In the genomic region with DNA sequence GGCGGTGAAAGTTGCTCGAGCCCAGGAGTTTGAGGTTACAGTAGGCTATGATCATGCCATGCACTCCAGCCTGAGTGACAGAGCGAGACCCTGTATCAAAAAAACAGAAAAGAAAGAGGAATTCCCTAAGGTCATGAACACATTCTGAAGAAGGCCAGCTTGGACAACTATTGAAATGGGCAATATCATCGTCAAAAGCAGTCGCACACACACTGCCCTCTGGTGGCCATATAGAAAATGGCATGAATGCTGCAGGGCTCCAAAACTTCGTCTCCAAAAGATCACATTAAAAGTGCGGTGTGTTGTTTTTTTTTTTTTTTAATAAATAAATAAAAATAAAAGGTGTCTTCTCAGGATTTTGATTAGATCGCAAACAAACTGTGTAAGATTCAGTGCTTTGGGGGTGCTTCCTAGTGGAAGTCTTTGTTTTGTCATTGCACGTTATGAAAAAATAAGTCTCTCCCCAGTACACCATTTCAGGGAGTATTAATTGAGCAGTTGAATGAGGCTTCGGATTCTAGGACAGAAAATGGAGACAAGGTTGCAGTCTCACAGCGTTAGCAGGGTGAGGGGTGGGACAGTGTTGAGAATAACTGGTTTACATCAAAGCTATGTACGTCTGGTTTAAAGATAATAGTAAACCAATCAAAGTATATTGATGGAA, we compare ENCODE assay signal across 8 cellular contexts.
A peak's percentile ranks its signal among the peaks of the same experiment; 100 is the strongest.
DNase-seq lines count a peak whose midpoint lies in the region; ATAC-seq and TF ChIP-seq lines count a peak whose summit lies in the region.
"Had no signal": no experiment of that assay in that cellular context is flagged by ENCODE, and none has a peak within 500 bp of the region (broad histone marks: within the 10 kb centered on the region; RNA-seq: fewer than 3 reads in every experiment).

No MANE protein-coding gene starts in this region.

- TF ChIP-seq POLR2A in right lobe of liver (IDR thresholded peaks at IDR 0.05), result no peak

- H3K27me3 Mint-ChIP-seq in T-helper 2 cell treated with Interferon-gamma antibody and Interleukin-4, amounts not matched to agents 5 μg/mL and 100 μg/mL, for 36 hours (ENCODE audit: low read depth), result peaks cover 13% of the 10 kb centered on the region

- H2AFZ ChIP-seq in DND-41 (ENCODE audit: low read depth, low read length), result no peak overlapping the region

- ATAC-seq in DND-41 (ENCODE audit: insufficient read depth, low read depth), result no peak
- ATAC-seq in right lobe of liver, result peak; percentile 39 to 50 (median 43)
- ATAC-seq in HG02798 (IDR thresholded peaks at IDR 0.05; ENCODE audit: poor library complexity, unreplicated experiment), result no peak
- ATAC-seq in GM21360 (IDR thresholded peaks at IDR 0.05; ENCODE audit: unreplicated experiment), result no peak
- ATAC-seq: naive thymus-derived CD8-positive, alpha-beta T cell had no signal

- H3K36me3 ChIP-seq in DND-41 (ENCODE audit: insufficient read depth, low read length) (no peaks in the 10 kb centered on the region), WERI-Rb-1 (no peaks in the 10 kb centered on the region), right lobe of liver (no peaks in the 10 kb centered on the region)

- H3K4me3 ChIP-seq in DND-41 (ENCODE audit: low read depth in 1 of 2, low read length in 2 of 2) (no peak overlapping the region), WERI-Rb-1 (ENCODE audit: low read depth, low read length) (no peak overlapping the region), right lobe of liver (no peak overlapping the region)

- H3K9me3 Mint-ChIP-seq in T-helper 2 cell treated with Interferon-gamma antibody and Interleukin-4, amounts not matched to agents 5 μg/mL and 100 μg/mL, for 36 hours, result no peaks in the 10 kb centered on the region

- H3K4me1 Mint-ChIP-seq in T-helper 2 cell treated with Interferon-gamma antibody and Interleukin-4, amounts not matched to agents 5 μg/mL and 100 μg/mL, for 36 hours (ENCODE audit: low read depth), result no peaks in the 10 kb centered on the region

- H3K27ac Mint-ChIP-seq in T-helper 2 cell treated with Interferon-gamma antibody and Interleukin-4, amounts not matched to agents 5 μg/mL and 100 μg/mL, for 36 hours, result no peak overlapping the region
- H3K27ac Mint-ChIP-seq: naive thymus-derived CD8-positive, alpha-beta T cell had no signal

- no peaks in the 10 kb centered on the region for H3K36me3 Mint-ChIP-seq in T-helper 2 cell treated with Interferon-gamma antibody and Interleukin-4, amounts not matched to agents 5 μg/mL and 100 μg/mL, for 36 hours (ENCODE audit: low read depth)
- H3K36me3 Mint-ChIP-seq: naive thymus-derived CD8-positive, alpha-beta T cell had no signal

- H3K4me2 ChIP-seq in DND-41 (ENCODE audit: insufficient read depth, low read length), result no peak overlapping the region

- WGBS in right lobe of liver (ENCODE audit: insufficient coverage, low coverage, low lambda C conversion rate, missing lambda C conversion rate), result 56% methylated on average over 12 of the region's 12 CpGs

- H4K20me1 ChIP-seq in DND-41 (ENCODE audit: insufficient read depth, low read length), result no peaks in the 10 kb centered on the region

- H3K79me2 ChIP-seq in DND-41 (ENCODE audit: insufficient read depth, low read length), result no peaks in the 10 kb centered on the region

- intact Hi-C loops in right lobe of liver (cut with DNase I), result no loop called here

- peak; percentile 8 for DNase-seq in DND-41
- DNase-seq in HCEC 1CT, result peak; percentile 16
- DNase-seq in WERI-Rb-1, result peak; percentile 50
- no peak for DNase-seq in right lobe of liver
- no peak for DNase-seq in T-helper 2 cell treated with Interferon-gamma antibody and Interleukin-4, amounts not matched to agents 5 μg/mL and 100 μg/mL, for 36 hours (ENCODE audit: low spot score)

- H3K27ac ChIP-seq in DND-41 (ENCODE audit: low read length) (no peak overlapping the region), WERI-Rb-1 (no peak overlapping the region), right lobe of liver (no peak overlapping the region)

- no peak overlapping the region for H3K4me3 Mint-ChIP-seq in T-helper 2 cell treated with Interferon-gamma antibody and Interleukin-4, amounts not matched to agents 5 μg/mL and 100 μg/mL, for 36 hours
- H3K4me3 Mint-ChIP-seq: naive thymus-derived CD8-positive, alpha-beta T cell had no signal

- peak; percentile 74 for TF ChIP-seq CTCF in DND-41 (IDR thresholded peaks at IDR 0.05; ENCODE audit: borderline replicate concordance, extremely low read depth, low read length, poor library complexity, severe bottlenecking)
- TF ChIP-seq CTCF in WERI-Rb-1 (IDR thresholded peaks at IDR 0.05; ENCODE audit: low read depth, low read length), result peak; percentile 86
- peak; percentile 33 to 75 (median 68) for TF ChIP-seq CTCF in right lobe of liver (IDR thresholded peaks at IDR 0.05)

- H3K9ac ChIP-seq in DND-41 (ENCODE audit: low read depth, low read length), result no peak overlapping the region

- no peaks in the 10 kb centered on the region for H3K9me3 ChIP-seq in DND-41 (ENCODE audit: insufficient read depth, low read length, severe bottlenecking)
- H3K9me3 ChIP-seq in WERI-Rb-1 (ENCODE audit: severe bottlenecking), result peaks cover 9% of the 10 kb centered on the region
- no peaks in the 10 kb centered on the region for H3K9me3 ChIP-seq in right lobe of liver

- H3K27me3 ChIP-seq in DND-41 (ENCODE audit: insufficient read depth, low read length, poor library complexity), result no peaks in the 10 kb centered on the region
- no peaks in the 10 kb centered on the region for H3K27me3 ChIP-seq in WERI-Rb-1 (ENCODE audit: insufficient read depth, low read depth, severe bottlenecking)
- H3K27me3 ChIP-seq in right lobe of liver, result peaks cover 0 to 8% of the 10 kb centered on the region in 2 donors

- H3K4me1 ChIP-seq in DND-41 (ENCODE audit: insufficient read depth, low read length), result no peaks in the 10 kb centered on the region
- no peaks in the 10 kb centered on the region for H3K4me1 ChIP-seq in right lobe of liver

Comparison
In these comparisons a context has a peak if more than half of its experiments do, and no peak if none do; other contexts are left out.
1. ATAC-seq: peak in right lobe of liver (4 of 4); none in DND-41 (single experiment), HG02798 (single experiment) and GM21360 (single experiment).
2. DNase-seq: peak in DND-41 (single experiment), HCEC 1CT (single experiment) and WERI-Rb-1 (single experiment); none in right lobe of liver (0 of 3) and T-helper 2 cell treated with Interferon-gamma antibody and Interleukin-4, amounts not matched to agents 5 μg/mL and 100 μg/mL, for 36 hours (single experiment).
3. Peak in every context shown above with its lines, with median percentiles within 50 percentile points of each other: CTCF ChIP-seq.